In genomic region chr1:227944931-227945890, GRCh38 we compare ENCODE assay signal across 8 cellular contexts. TPM values are rescaled to one million over a fixed set of nuclear protein-coding genes. Genes with fewer than 3 reads are reported as not detected.
A peak's percentile ranks its signal among the peaks of the same experiment; 100 is the strongest.
DNase-seq lines count a peak whose midpoint lies in the region; ATAC-seq and TF ChIP-seq lines count a peak whose summit lies in the region.

No MANE protein-coding gene starts in this region.

- H3K9ac ChIP-seq in SK-N-SH = no peak overlapping the region
- H3K9ac ChIP-seq in stomach smooth muscle (ENCODE audit: low read length in 2 of 2) = peak overlapping the region; percentile 86 to 92

- H3K4me2 ChIP-seq in SK-N-SH = no peak overlapping the region

- WGBS in SK-N-SH (ENCODE audit: low lambda C conversion rate) = 86% methylated on average over 9 of the region's 18 CpGs

- POLR2A ChIA-PET in SK-N-SH (lab: Yijun Ruan, JAX) = no interaction called here

- H3K9me3 ChIP-seq in SK-N-SH (no peaks in the 10 kb centered on the region), stomach smooth muscle (ENCODE audit: control insufficient read depth in 2 of 2, low read length in 2 of 2) (no peaks in the 10 kb centered on the region)

- H3K27ac Mint-ChIP-seq in activated T-helper 17 cell treated with anti-CD3 and anti-CD28 coated beads, Interleukin-2, amount 50 U/mL, for 72 hours = no peak overlapping the region

- no peak overlapping the region for H3K4me3 ChIP-seq in SK-N-SH (ENCODE audit: low read depth in 2 of 2, low read length in 1 of 2)
- peak overlapping the region; percentile 81 to 83 for H3K4me3 ChIP-seq in stomach smooth muscle (ENCODE audit: low read length in 2 of 2)

- TF ChIP-seq EP300 in SK-N-SH (IDR thresholded peaks at IDR 0.05; ENCODE audit: borderline replicate concordance in 1 of 2, low read depth in 1 of 2, low read length in 1 of 2) = no peak

- DNase-seq in SK-N-SH (peak; percentile 30), left kidney (ENCODE audit: low read depth, low spot score) (peak; percentile 94), SK-N-DZ (ENCODE audit: low spot score) (no peak)
- DNase-seq in effector CD8-positive, alpha-beta T cell (lab: John Stamatoyannopoulos, UW) = no peak

- no peaks in the 10 kb centered on the region for H3K79me2 ChIP-seq in SK-N-SH (ENCODE audit: insufficient read depth)

- no peak for ATAC-seq in SK-N-SH treated with all-trans-retinoic acid at 6 μM for 48 hours
- no peak for ATAC-seq in activated T-helper 17 cell treated with anti-CD3 and anti-CD28 coated beads, Interleukin-2, amount 50 U/mL, for 72 hours (replicated peaks)
- no peak for ATAC-seq in HG02642 (IDR thresholded peaks at IDR 0.05; ENCODE audit: poor library complexity, unreplicated experiment)

- H3K4me1 ChIP-seq in SK-N-SH (ENCODE audit: control insufficient read depth in 1 of 2, insufficient read depth in 2 of 2, low read depth in 1 of 2, low read length in 1 of 2) (peaks cover 0 to 2% of the 10 kb centered on the region in 2 experiments; a peak in 1 of 4 replicates), stomach smooth muscle (ENCODE audit: control insufficient read depth, insufficient read depth, low read length) (peaks cover 79% of the 10 kb centered on the region)

- no peaks in the 10 kb centered on the region for H3K4me1 Mint-ChIP-seq in activated T-helper 17 cell treated with anti-CD3 and anti-CD28 coated beads, Interleukin-2, amount 50 U/mL, for 72 hours

- H3K27me3 Mint-ChIP-seq in activated T-helper 17 cell treated with anti-CD3 and anti-CD28 coated beads, Interleukin-2, amount 50 U/mL, for 72 hours = peaks cover 3% of the 10 kb centered on the region

- no peaks in the 10 kb centered on the region for H3K36me3 Mint-ChIP-seq in activated T-helper 17 cell treated with anti-CD3 and anti-CD28 coated beads, Interleukin-2, amount 50 U/mL, for 72 hours (ENCODE audit: low read depth)

- no peaks in the 10 kb centered on the region for H3K9me2 ChIP-seq in SK-N-SH

- no peak overlapping the region for H3K27ac ChIP-seq in SK-N-SH (ENCODE audit: low read depth in 2 of 2, low read length in 1 of 2)
- peak overlapping the region; percentile 99 for H3K27ac ChIP-seq in stomach smooth muscle (ENCODE audit: low read length)

- H3K4me3 Mint-ChIP-seq in activated T-helper 17 cell treated with anti-CD3 and anti-CD28 coated beads, Interleukin-2, amount 50 U/mL, for 72 hours = peak overlapping the region; percentile 66

- no peak for TF ChIP-seq CTCF in SK-N-SH (IDR thresholded peaks at IDR 0.05)

- TF ChIP-seq RAD21 in SK-N-SH (IDR thresholded peaks at IDR 0.05; ENCODE audit: low read length) = no peak

- no peaks in the 10 kb centered on the region for H4K20me1 ChIP-seq in SK-N-SH (ENCODE audit: insufficient read depth)

- CTCF ChIA-PET in SK-N-SH (lab: Yijun Ruan, JAX) = interaction anchor here (0.7 to 5.2 kb wide), 16 partner anchors 13 to 464 kb away, joined by 3 to 70 read pairs (median 4); no protein-coding TSS in a partner anchor

- H3K27me3 ChIP-seq in SK-N-SH (ENCODE audit: insufficient read depth) (no peaks in the 10 kb centered on the region), stomach smooth muscle (ENCODE audit: control insufficient read depth in 1 of 2, insufficient read depth in 2 of 2, low read length in 2 of 2) (no peaks in the 10 kb centered on the region)

- no peak overlapping the region for H2AFZ ChIP-seq in SK-N-SH (ENCODE audit: low read depth)

- H3K9me3 Mint-ChIP-seq in activated T-helper 17 cell treated with anti-CD3 and anti-CD28 coated beads, Interleukin-2, amount 50 U/mL, for 72 hours = no peaks in the 10 kb centered on the region

- H3K36me3 ChIP-seq in SK-N-SH (replicated peaks in 1 of 2; ENCODE audit: control insufficient read depth in 1 of 2, insufficient read depth in 2 of 2, low read length in 1 of 2) (no peaks in the 10 kb centered on the region), stomach smooth muscle (ENCODE audit: control insufficient read depth in 2 of 2, insufficient read depth in 2 of 2, low read length in 2 of 2) (no peaks in the 10 kb centered on the region)

- H3F3A ChIP-seq in SK-N-SH (replicated peaks; ENCODE audit: insufficient read depth) = no peaks in the 10 kb centered on the region

TF ChIP-seq in SK-N-SH, 30 proteins besides CTCF, POLR2A, EP300 and RAD21 (continues in another document):
- TF ChIP-seq FOSL2 (IDR thresholded peaks at IDR 0.05; ENCODE audit: borderline replicate concordance, low read depth) (no peak), MXI1 (IDR thresholded peaks at IDR 0.05; ENCODE audit: low read depth, low read length) (no peak), EZH2phosphoT487 (IDR thresholded peaks at IDR 0.05; ENCODE audit: borderline replicate concordance, low read depth) (no peak), REST (IDR thresholded peaks at IDR 0.05; ENCODE audit: low read depth, low read length) (no peak)
- TF ChIP-seq, protein P1, sequence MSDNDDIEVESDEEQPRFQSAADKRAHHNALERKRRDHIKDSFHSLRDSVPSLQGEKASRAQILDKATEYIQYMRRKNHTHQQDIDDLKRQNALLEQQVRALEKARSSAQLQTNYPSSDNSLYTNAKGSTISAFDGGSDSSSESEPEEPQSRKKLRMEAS (IDR thresholded peaks at IDR 0.05; ENCODE audit: low read depth) = no peak

TF ChIP-seq in SK-N-SH treated with all-trans-retinoic acid at 6 μM for 48 hours, 23 proteins besides CTCF, POLR2A, EP300 and RAD21:
- no peak for TF ChIP-seq POU6F1 (CRISPR knock-in tag; IDR thresholded peaks at IDR 0.05; ENCODE audit: borderline replicate concordance, low read depth)
- TF ChIP-seq BACH2 (CRISPR knock-in tag; IDR thresholded peaks at IDR 0.05; ENCODE audit: borderline replicate concordance) = no peak

RNA-seq across cellular contexts. Expression of gene WNT9A, which starts 2.5 kb away (rescaled TPM):
- polyA plus RNA-seq in SK-N-SH (2012; rRNA removed) = 0.31 and 0.36 TPM in 2 replicates
- polyA plus RNA-seq in SK-N-SH (2012; cell fraction: cytosol; rRNA removed) = 0.26 and 0.31 TPM in 2 replicates
- 0.50 and 0.67 TPM in 2 replicates for polyA plus RNA-seq in SK-N-SH (2012; cell fraction: nucleus; rRNA removed)
- total RNA-seq in activated T-helper 17 cell treated with anti-CD3 and anti-CD28 coated beads, Interleukin-2, amount 50 U/mL, for 72 hours = under 1 TPM; 0.09 to 0.24 TPM
- 0.38 and 0.44 TPM in 2 replicates for polyA plus RNA-seq in SK-N-DZ (2014; cell fraction: cytosol; rRNA removed)
- 0.46 and 1.2 TPM in 2 replicates for polyA plus RNA-seq in SK-N-DZ (2014; cell fraction: nucleus; rRNA removed)

Comparison
In these comparisons a context has a peak if more than half of its experiments do, and no peak if none do; other contexts are left out.
1. DNase-seq: peak in SK-N-SH (single experiment) and left kidney (single experiment); none in SK-N-DZ (single experiment) and effector CD8-positive, alpha-beta T cell (single experiment).
2. H3K4me3 ChIP-seq: peak in stomach smooth muscle (2 of 2); none in SK-N-SH (0 of 2).